9 cellular contexts compared by ENCODE assay signal in genomic region chr11:119218141-119218878, GRCh38. TPM values are rescaled to one million over a fixed set of nuclear protein-coding genes. Genes with fewer than 3 reads are reported as not detected.
A peak's percentile ranks its signal among the peaks of the same experiment; 100 is the strongest.
DNase-seq lines count a peak whose midpoint lies in the region; ATAC-seq, FAIRE-seq and TF ChIP-seq lines count a peak whose summit lies in the region.
"Had no signal": no experiment of that assay in that cellular context is flagged by ENCODE, and none has a peak within 500 bp of the region (broad histone marks: within the 10 kb centered on the region; RNA-seq: fewer than 3 reads in every experiment).

No MANE protein-coding gene starts in this region.

- no peak for ATAC-seq in WTC11
- no peak for ATAC-seq in upper lobe of right lung
- ATAC-seq in GM21526 (IDR thresholded peaks at IDR 0.05; ENCODE audit: low FRiP score, unreplicated experiment): no peak

- peak; percentile 44 for DNase-seq in AG09319 (ENCODE audit: extremely low read depth, low read depth)
- peak; percentile 56 for DNase-seq in H54 (ENCODE audit: insufficient read length, low spot score)
- DNase-seq in WTC11 (ENCODE audit: low spot score): no peak
- DNase-seq in hepatocyte (ENCODE audit: low spot score): peak; percentile 7
- DNase-seq in upper lobe of right lung: no peak
- no peak for DNase-seq in mesothelial cell of epicardium (ENCODE audit: low spot score in 2 of 2, unreplicated experiment in 2 of 2)
- DNase-seq in suprapubic skin (ENCODE audit: low spot score in 2 of 2): no peak

- H3K9me3 ChIP-seq in hepatocyte (ENCODE audit: low read depth) (no peaks in the 10 kb centered on the region), upper lobe of right lung (no peaks in the 10 kb centered on the region), suprapubic skin (no peaks in the 10 kb centered on the region)

- no peaks in the 10 kb centered on the region for H3K27me3 Mint-ChIP-seq in WTC11 (ENCODE audit: low read depth)
- no peaks in the 10 kb centered on the region for H3K27me3 Mint-ChIP-seq in mesothelial cell of epicardium (ENCODE audit: low read depth)

- TF ChIP-seq CTCF in AG09319 (IDR thresholded peaks at IDR 0.05; ENCODE audit: low read depth, low read length): no peak
- TF ChIP-seq CTCF in WTC11 (IDR thresholded peaks at IDR 0.05): no peak
- no peak for TF ChIP-seq CTCF in hepatocyte (IDR thresholded peaks at IDR 0.05; ENCODE audit: poor library complexity)
- TF ChIP-seq CTCF in upper lobe of right lung (IDR thresholded peaks at IDR 0.05): no peak
- no peak for TF ChIP-seq CTCF in mesothelial cell of epicardium (IDR thresholded peaks at IDR 0.05; ENCODE audit: unreplicated experiment)
- TF ChIP-seq CTCF in suprapubic skin (IDR thresholded peaks at IDR 0.05): no peak

- H4K20me1 ChIP-seq in hepatocyte (ENCODE audit: insufficient read depth, poor library complexity, severe bottlenecking): peaks cover 15% of the 10 kb centered on the region

- no peaks in the 10 kb centered on the region for H3K9me3 Mint-ChIP-seq in WTC11
- H3K9me3 Mint-ChIP-seq in mesothelial cell of epicardium: no peaks in the 10 kb centered on the region

- POLR2A ChIA-PET in WTC11 (lab: Charles Lee): no interaction called here

- TF ChIP-seq POLR2A in H54 (IDR thresholded peaks at IDR 0.05; ENCODE audit: low read depth, low read length): no peak
- no peak for TF ChIP-seq POLR2A in suprapubic skin (IDR thresholded peaks at IDR 0.05)

- H3K36me3 ChIP-seq in hepatocyte (replicated peaks; ENCODE audit: insufficient read depth, low read depth) (no peaks in the 10 kb centered on the region), upper lobe of right lung (no peaks in the 10 kb centered on the region), suprapubic skin (no peaks in the 10 kb centered on the region)

- H3K4me1 ChIP-seq in hepatocyte (ENCODE audit: insufficient read depth): no peaks in the 10 kb centered on the region
- no peaks in the 10 kb centered on the region for H3K4me1 ChIP-seq in upper lobe of right lung
- no peaks in the 10 kb centered on the region for H3K4me1 ChIP-seq in suprapubic skin

- H3K27ac ChIP-seq in hepatocyte (no peak overlapping the region), upper lobe of right lung (no peak overlapping the region), suprapubic skin (no peak overlapping the region)

- no peak overlapping the region for H3K4me2 ChIP-seq in hepatocyte

- H3K9me2 ChIP-seq in hepatocyte (replicated peaks; ENCODE audit: insufficient read depth): no peaks in the 10 kb centered on the region

- no peak overlapping the region for H3K4me3 ChIP-seq in hepatocyte
- no peak overlapping the region for H3K4me3 ChIP-seq in upper lobe of right lung
- no peak overlapping the region for H3K4me3 ChIP-seq in suprapubic skin

- no peaks in the 10 kb centered on the region for H3K27me3 ChIP-seq in hepatocyte
- H3K27me3 ChIP-seq in upper lobe of right lung: no peaks in the 10 kb centered on the region
- H3K27me3 ChIP-seq in suprapubic skin: no peaks in the 10 kb centered on the region

- no peak overlapping the region for H2AFZ ChIP-seq in hepatocyte

- peaks cover 93% of the 10 kb centered on the region for H3K79me2 ChIP-seq in hepatocyte

- intact Hi-C loops in upper lobe of right lung (cut with DNase I): no loop called here

- TF ChIP-seq EP300 in suprapubic skin (IDR thresholded peaks at IDR 0.05): no peak

- H3K4me1 Mint-ChIP-seq in WTC11 (0 out of 2 replicates have a peak, but pooled peaks cover 5% of the 10 kb centered on the region), mesothelial cell of epicardium (peaks cover 6% of the 10 kb centered on the region)

- no peak overlapping the region for H3K4me3 Mint-ChIP-seq in WTC11
- no peak overlapping the region for H3K4me3 Mint-ChIP-seq in mesothelial cell of epicardium

- peak; percentile 98 for FAIRE-seq in H54 (lab: Jason Lieb, UNC)
- FAIRE-seq: H1 had no signal

- WGBS in hepatocyte (ENCODE audit: low lambda C conversion rate, missing lambda C conversion rate): 94% methylated on average over 8 of the region's 8 CpGs
- 76% methylated on average over 8 of the region's 8 CpGs for WGBS in suprapubic skin

- H3K36me3 Mint-ChIP-seq in WTC11 (no peaks in the 10 kb centered on the region), mesothelial cell of epicardium (peaks cover 1% of the 10 kb centered on the region)

- peak overlapping the region; percentile 10; the same call in 1 of the 2 replicates for H3K27ac Mint-ChIP-seq in WTC11
- no peak overlapping the region for H3K27ac Mint-ChIP-seq in mesothelial cell of epicardium

- CTCF ChIA-PET in WTC11 (lab: Charles Lee): no interaction called here

TF ChIP-seq in WTC11, 78 proteins besides CTCF, POLR2A, EP300 and RAD21:
- TF ChIP-seq PRRX2 (CRISPR knock-in tag; IDR thresholded peaks at IDR 0.05) (no peak), ZNF281 (CRISPR knock-in tag; IDR thresholded peaks at IDR 0.05) (no peak), SP1 (CRISPR knock-in tag; conservative IDR thresholded peaks at IDR 0.05) (no peak), TCF7 (CRISPR knock-in tag; IDR thresholded peaks at IDR 0.05; ENCODE audit: low read depth) (no peak)
- TF ChIP-seq, protein P1, sequence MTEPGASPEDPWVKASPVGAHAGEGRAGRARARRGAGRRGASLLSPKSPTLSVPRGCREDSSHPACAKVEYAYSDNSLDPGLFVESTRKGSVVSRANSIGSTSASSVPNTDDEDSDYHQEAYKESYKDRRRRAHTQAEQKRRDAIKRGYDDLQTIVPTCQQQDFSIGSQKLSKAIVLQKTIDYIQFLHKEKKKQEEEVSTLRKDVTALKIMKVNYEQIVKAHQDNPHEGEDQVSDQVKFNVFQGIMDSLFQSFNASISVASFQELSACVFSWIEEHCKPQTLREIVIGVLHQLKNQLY (CRISPR knock-in tag; IDR thresholded peaks at IDR 0.05): no peak
- TF ChIP-seq, protein P2, sequence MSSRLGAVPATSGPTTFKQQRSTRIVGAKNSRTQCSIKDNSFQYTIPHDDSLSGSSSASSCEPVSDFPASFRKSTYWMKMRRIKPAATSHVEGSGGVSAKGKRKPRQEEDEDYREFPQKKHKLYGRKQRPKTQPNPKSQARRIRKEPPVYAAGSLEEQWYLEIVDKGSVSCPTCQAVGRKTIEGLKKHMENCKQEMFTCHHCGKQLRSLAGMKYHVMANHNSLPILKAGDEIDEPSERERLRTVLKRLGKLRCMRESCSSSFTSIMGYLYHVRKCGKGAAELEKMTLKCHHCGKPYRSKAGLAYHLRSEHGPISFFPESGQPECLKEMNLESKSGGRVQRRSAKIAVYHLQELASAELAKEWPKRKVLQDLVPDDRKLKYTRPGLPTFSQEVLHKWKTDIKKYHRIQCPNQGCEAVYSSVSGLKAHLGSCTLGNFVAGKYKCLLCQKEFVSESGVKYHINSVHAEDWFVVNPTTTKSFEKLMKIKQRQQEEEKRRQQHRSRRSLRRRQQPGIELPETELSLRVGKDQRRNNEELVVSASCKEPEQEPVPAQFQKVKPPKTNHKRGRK (CRISPR knock-in tag; IDR thresholded peaks at IDR 0.05; ENCODE audit: borderline replicate concordance): no peak
- TF ChIP-seq, protein P3, sequence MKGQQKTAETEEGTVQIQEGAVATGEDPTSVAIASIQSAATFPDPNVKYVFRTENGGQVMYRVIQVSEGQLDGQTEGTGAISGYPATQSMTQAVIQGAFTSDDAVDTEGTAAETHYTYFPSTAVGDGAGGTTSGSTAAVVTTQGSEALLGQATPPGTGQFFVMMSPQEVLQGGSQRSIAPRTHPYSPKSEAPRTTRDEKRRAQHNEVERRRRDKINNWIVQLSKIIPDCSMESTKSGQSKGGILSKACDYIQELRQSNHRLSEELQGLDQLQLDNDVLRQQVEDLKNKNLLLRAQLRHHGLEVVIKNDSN (CRISPR knock-in tag; IDR thresholded peaks at IDR 0.05): no peak

RNA-seq across cellular contexts. Expression of gene CBL, which starts 12.2 kb away (rescaled TPM):
- total RNA-seq in WTC11 (2021) (45.6 to 47.9 TPM (median 46.7 TPM) in 3 replicates), hepatocyte (12.1 and 15.6 TPM in 2 replicates), upper lobe of right lung (30.0 TPM), mesothelial cell of epicardium (27.5 to 28.0 TPM (median 27.6 TPM) in 3 replicates), suprapubic skin (10 to 100 TPM; 13.2 to 17.4 (median 17.2) TPM)
- 4.6 and 6.6 TPM in 2 replicates for polyA plus RNA-seq in hepatocyte

RNA-seq across cellular contexts. Expression of gene NHERF4, which starts 33.0 kb away (rescaled TPM):
- total RNA-seq in WTC11 (2021): 0.32 to 0.59 TPM in 2 of 3 replicates, not detected in the other
- total RNA-seq in hepatocyte: 12.7 and 27.0 TPM in 2 replicates
- 26.5 and 32.8 TPM in 2 replicates for polyA plus RNA-seq in hepatocyte
- 0.81 TPM for total RNA-seq in upper lobe of right lung
- 0.42 to 0.67 TPM (median 0.66 TPM) in 3 replicates for total RNA-seq in mesothelial cell of epicardium
- total RNA-seq in suprapubic skin: 1 to 10 TPM in 1 of 4 donors, under 1 TPM in 2, not detected in 1; 0.68 to 1.1 (median 0.87) TPM
- total RNA-seq: H1 had no signal

RNA-seq across cellular contexts. Expression of gene NLRX1, which starts 49.8 kb away (rescaled TPM):
- 19.9 to 23.2 TPM (median 20.8 TPM) in 3 replicates for total RNA-seq in WTC11 (2021)
- total RNA-seq in hepatocyte: 12.5 and 13.3 TPM in 2 replicates
- 9.4 and 10.0 TPM in 2 replicates for polyA plus RNA-seq in hepatocyte
- 17.7 TPM for total RNA-seq in upper lobe of right lung
- total RNA-seq in mesothelial cell of epicardium: 21.2 to 21.9 TPM (median 21.8 TPM) in 3 replicates
- total RNA-seq in suprapubic skin: 10 to 100 TPM; 20.7 to 31.5 (median 30.4) TPM

Comparison
In these comparisons a context has a peak if more than half of its experiments do, and no peak if none do; other contexts are left out.
1. DNase-seq: peak in AG09319 (single experiment), H54 (single experiment) and hepatocyte (single experiment); none in WTC11 (single experiment), upper lobe of right lung (single experiment), mesothelial cell of epicardium (0 of 2) and suprapubic skin (0 of 2).